In the genomic region with DNA sequence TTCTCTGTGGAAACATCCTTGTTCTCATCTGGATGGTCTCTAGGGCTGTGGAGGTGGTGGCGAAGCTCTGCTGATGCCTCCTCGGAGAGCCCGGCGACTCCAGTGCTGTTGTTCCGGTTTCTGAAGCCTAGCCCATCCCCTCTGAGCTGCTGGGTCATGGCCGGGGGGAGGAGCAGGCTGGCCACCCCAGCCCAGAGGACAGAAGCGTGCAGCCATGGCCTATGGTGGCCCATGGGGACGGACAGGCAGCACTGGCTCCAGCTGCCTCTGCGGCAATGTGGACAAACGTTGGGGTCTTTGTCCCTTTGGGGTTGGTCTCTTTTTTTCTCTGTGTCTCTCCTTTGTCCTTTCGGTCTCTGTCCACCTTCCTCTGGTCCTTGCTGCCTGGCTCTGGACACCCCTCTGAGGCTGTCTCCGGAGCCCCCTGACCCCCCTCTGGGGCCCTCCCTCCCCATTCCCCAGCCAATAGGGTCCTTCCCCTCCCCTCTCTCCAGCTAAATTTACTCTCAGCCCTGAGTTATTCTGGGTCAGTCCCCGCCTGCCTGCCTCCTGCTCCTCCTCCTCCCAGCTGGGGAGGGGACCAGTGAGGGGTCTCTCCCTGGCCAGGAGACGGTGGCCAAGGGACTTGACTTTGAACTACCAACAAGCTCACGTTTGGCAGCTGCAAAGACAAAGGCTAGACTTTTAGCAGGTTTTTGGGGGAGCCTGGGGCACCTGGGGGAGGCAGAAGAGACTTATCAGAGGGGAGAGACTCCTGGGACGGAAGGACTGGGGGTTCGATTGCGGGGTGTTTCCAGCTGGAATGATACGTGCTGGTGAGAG, we compare ENCODE assay signal across 16 cellular contexts. TPM values are rescaled to one million over a fixed set of nuclear protein-coding genes. Genes with fewer than 3 reads are reported as not detected.
A peak's percentile ranks its signal among the peaks of the same experiment; 100 is the strongest.
DNase-seq lines count a peak whose midpoint lies in the region; ATAC-seq and TF ChIP-seq lines count a peak whose summit lies in the region.
"Had no signal": no experiment of that assay in that cellular context is flagged by ENCODE, and none has a peak within 500 bp of the region (broad histone marks: within the 10 kb centered on the region; RNA-seq: fewer than 3 reads in every experiment).

Gene HRC (minus strand): TSS at position 392 of the 822 bp plus-strand sequence. CDS start 159 bp downstream, at position 233.

- peaks cover 0 to 14% (median under 1%) of the 10 kb centered on the region in 9 donors for H3K9me3 Mint-ChIP-seq in naive thymus-derived CD8-positive, alpha-beta T cell
- H3K9me3 Mint-ChIP-seq: CD4-positive, alpha-beta T cell had no signal

- H3K9me3 ChIP-seq in esophagus squamous epithelium (no peaks in the 10 kb centered on the region), thyroid gland (no peaks in the 10 kb centered on the region)

- peak within 1 kb of the TSS; percentile 42 for H3K9ac ChIP-seq in mesendoderm (ENCODE audit: low read length)

- ATAC-seq in HG03565 (IDR thresholded peaks at IDR 0.05; ENCODE audit: unreplicated experiment) (no peak), GM21515 (IDR thresholded peaks at IDR 0.05; ENCODE audit: unreplicated experiment) (no peak)
- ATAC-seq in naive thymus-derived CD8-positive, alpha-beta T cell = no peak

- H3K23ac ChIP-seq in mesendoderm (ENCODE audit: low read length) = no peak within 1 kb of the TSS

- H3K4me1 ChIP-seq in esophagus squamous epithelium = peaks cover 27 to 54% (median 29%) of the 10 kb centered on the region in 3 donors
- H3K4me1 ChIP-seq in mesendoderm (ENCODE audit: control insufficient read depth, low read depth, low read length) = peaks cover 10% of the 10 kb centered on the region
- peaks cover 4 to 22% of the 10 kb centered on the region in 2 donors for H3K4me1 ChIP-seq in thyroid gland

- peak; percentile 3 for DNase-seq in NOMO-1 treated with dmso at 0.1 percent for 144 hours (lab: John Stamatoyannopoulos, UW; ENCODE audit: unreplicated experiment)
- no peak for DNase-seq in esophagus squamous epithelium (lab: John Stamatoyannopoulos, UW)
- DNase-seq in mesendoderm = no peak
- DNase-seq in thyroid gland = no peak
- DNase-seq in naive thymus-derived CD8-positive, alpha-beta T cell = no peak
- DNase-seq: activated CD4-positive, alpha-beta T cell treated with anti-CD3 and anti-CD28 coated beads for 1 hour; activated T-cell treated with anti-CD3 and anti-CD28 coated beads, Interleukin-2, amount 50 U/mL, for 1 hour; CD4-positive, alpha-beta T cell; dermis blood vessel endothelial cell; NCI-H146; NCI-H526; stimulated activated CD4-positive, alpha-beta T cell treated with anti-CD3 and anti-CD28 coated beads, Interleukin-2, amount 100 ng/mL, for 48 hours had no signal

- WGBS in esophagus squamous epithelium, 2 donors = 55 to 65% methylated on average over 9 of the region's 19 CpGs
- no CpG with 5 or more reads among the region's 19 CpGs for WGBS in mesendoderm (ENCODE audit: extremely low coverage, insufficient coverage, low lambda C conversion rate)
- 58 to 63% methylated on average over 17 to 19 of the region's 19 CpGs for WGBS in thyroid gland, 2 donors

- H2AK5ac ChIP-seq in mesendoderm (ENCODE audit: low read length) = no peak within 1 kb of the TSS

- no peak within 1 kb of the TSS for H2BK120ac ChIP-seq in mesendoderm (ENCODE audit: low read depth, low read length)

- H3K4me3 Mint-ChIP-seq in naive thymus-derived CD8-positive, alpha-beta T cell = peak within 1 kb of the TSS in 3 of 10 donors; percentile 21 to 60 (median 22)

- H2BK15ac ChIP-seq in mesendoderm (replicated peaks; ENCODE audit: low read depth) = no peak within 1 kb of the TSS

- H3K4me3 ChIP-seq in esophagus squamous epithelium (peak within 1 kb of the TSS in 2 of 4 donors; percentile 16 to 26), mesendoderm (ENCODE audit: low read length) (no peak within 1 kb of the TSS), thyroid gland (replicated peaks in 1 of 3) (no peak within 1 kb of the TSS)

- intact Hi-C loops in esophagus squamous epithelium (cut with DNase I) = no loop called here
- intact Hi-C loops in thyroid gland (cut with DNase I) = no loop called here

- H3K36me3 ChIP-seq in esophagus squamous epithelium (no peaks in the 10 kb centered on the region), mesendoderm (ENCODE audit: control insufficient read depth, insufficient read depth, low read length) (no peaks in the 10 kb centered on the region), thyroid gland (no peaks in the 10 kb centered on the region)

- no peak within 1 kb of the TSS for H3K4ac ChIP-seq in mesendoderm (ENCODE audit: low read depth, low read length)

- no peak within 1 kb of the TSS for H4K5ac ChIP-seq in mesendoderm (ENCODE audit: low read length)

- H3K79me1 ChIP-seq in mesendoderm (ENCODE audit: low read length) = no peaks in the 10 kb centered on the region

- H3K27ac Mint-ChIP-seq in naive thymus-derived CD8-positive, alpha-beta T cell = peak within 1 kb of the TSS in 3 of 10 donors; percentile 10 to 83 (median 53)
- H3K27ac Mint-ChIP-seq: CD4-positive, alpha-beta T cell had no signal

- POLR2A ChIA-PET in naive thymus-derived CD8-positive, alpha-beta T cell (lab: Charles Lee) = no interaction called here

- H3K27me3 ChIP-seq in esophagus squamous epithelium (no peaks in the 10 kb centered on the region), mesendoderm (ENCODE audit: insufficient read depth, low read length, poor library complexity) (no peaks in the 10 kb centered on the region), thyroid gland (no peaks in the 10 kb centered on the region)

- TF ChIP-seq POLR2A in esophagus squamous epithelium (IDR thresholded peaks at IDR 0.05) (no peak), thyroid gland (IDR thresholded peaks at IDR 0.05) (no peak)

- H2BK5ac ChIP-seq in mesendoderm (ENCODE audit: low read length) = no peak within 1 kb of the TSS

- H3K27ac ChIP-seq in esophagus squamous epithelium = peak within 1 kb of the TSS in 3 of 4 donors; percentile 41 to 58 (median 55)
- H3K27ac ChIP-seq in mesendoderm (ENCODE audit: low read depth, low read length) = no peak within 1 kb of the TSS
- peak within 1 kb of the TSS in 2 of 3 donors; percentile 24 to 28 for H3K27ac ChIP-seq in thyroid gland

- H4K8ac ChIP-seq in mesendoderm (ENCODE audit: low read depth, low read length) = no peak within 1 kb of the TSS

- peak within 1 kb of the TSS; percentile 64 for H3K56ac ChIP-seq in mesendoderm (ENCODE audit: low read length)

- TF ChIP-seq CTCF in esophagus squamous epithelium (IDR thresholded peaks at IDR 0.05) (no peak), thyroid gland (IDR thresholded peaks at IDR 0.05) (no peak)

- H3K36me3 Mint-ChIP-seq in naive thymus-derived CD8-positive, alpha-beta T cell = peaks cover 0 to 9% (median 8%) of the 10 kb centered on the region in 3 donors

- peaks cover 28 to 86% (median 62%) of the 10 kb centered on the region in 5 donors for H3K27me3 Mint-ChIP-seq in naive thymus-derived CD8-positive, alpha-beta T cell

- no peaks in the 10 kb centered on the region for H3K79me2 ChIP-seq in mesendoderm (ENCODE audit: control insufficient read depth, insufficient read depth, low read length)

- peaks cover 17 to 28% (median 25%) of the 10 kb centered on the region in 4 donors for H3K4me1 Mint-ChIP-seq in naive thymus-derived CD8-positive, alpha-beta T cell

- peak within 1 kb of the TSS; percentile 20 for H3K4me2 ChIP-seq in mesendoderm (ENCODE audit: low read length)

- H3K18ac ChIP-seq in mesendoderm (ENCODE audit: low read length) = no peak within 1 kb of the TSS

RNA-seq across cellular contexts. Expression of gene HRC, which starts in this region (rescaled TPM):
- total RNA-seq in esophagus squamous epithelium (1 to 10 TPM in 1 of 4 donors, under 1 TPM in 3; 0.13 to 1.1 (median 0.38) TPM), thyroid gland (1 to 10 TPM; 1.1 to 4.1 (median 2.1) TPM)
- polyA plus RNA-seq in mesendoderm (2013, experiment 1 of 2) = 0.88 TPM
- 0.74 TPM for polyA plus RNA-seq in mesendoderm (2013, experiment 2 of 2)
- total RNA-seq in naive thymus-derived CD8-positive, alpha-beta T cell = not detected
- polyA plus RNA-seq in naive thymus-derived CD8-positive, alpha-beta T cell = not detected
- total RNA-seq: CD4-positive, alpha-beta T cell; dermis blood vessel endothelial cell; mononuclear cell; T-helper 1 cell treated with Interleukin-12 subunit alpha and Interleukin-12 subunit beta and Interleukin-4 antibody, amounts not matched to agents 30 ng/mL and 1 ng/mL, for 36 hours had no signal
